Comparison of ENCODE assay signal across 29 cellular contexts in genomic region chr4:22634541-22635181, GRCh38. TPM values are rescaled to one million over a fixed set of nuclear protein-coding genes. Genes with fewer than 3 reads are reported as not detected.
DNase-seq lines count a peak whose midpoint lies in the region; ATAC-seq and TF ChIP-seq lines count a peak whose summit lies in the region.
"Had no signal": no experiment of that assay in that cellular context is flagged by ENCODE, and none has a peak within 500 bp of the region (broad histone marks: within the 10 kb centered on the region; RNA-seq: fewer than 3 reads in every experiment).

No MANE protein-coding gene starts in this region.

- ATAC-seq in stimulated activated naive CD8-positive, alpha-beta T cell treated with anti-CD3 and anti-CD28 coated beads, Interleukin-15, amount 100 ng/mL, for 72 hours = peak; percentile 61
- no peak for ATAC-seq in stimulated activated naive CD8-positive, alpha-beta T cell treated with anti-CD3 and anti-CD28 coated beads, Interleukin-15, Interleukin-2, amounts not matched to agents 100 U/mL and 50 U/mL, for 24 hours
- ATAC-seq in esophagus mucosa (peak; percentile 57), omental fat pad (ENCODE audit: low FRiP score) (peak; percentile 51), SK-N-SH treated with all-trans-retinoic acid at 6 μM for 48 hours (no peak)
- ATAC-seq: activated CD4-positive, CD25-positive, alpha-beta regulatory T cell treated with anti-CD3 and anti-CD28 coated beads, Interleukin-2, amount 50 U/mL, for 24 hours; HCT116 had no signal

- H3K27me3 Mint-ChIP-seq in stimulated activated naive CD8-positive, alpha-beta T cell treated with anti-CD3 and anti-CD28 coated beads, Interleukin-15, amount 100 ng/mL, for 72 hours = no peaks in the 10 kb centered on the region
- H3K27me3 Mint-ChIP-seq: activated naive CD4-positive, alpha-beta T cell treated with anti-CD3 and anti-CD28 coated beads, Interleukin-2, amount 10 ng/mL, durations not matched to agents 7 days and 5 days had no signal

- no peak overlapping the region for H3K4me3 Mint-ChIP-seq in stimulated activated naive CD8-positive, alpha-beta T cell treated with anti-CD3 and anti-CD28 coated beads, Interleukin-15, amount 100 ng/mL, for 72 hours
- H3K4me3 Mint-ChIP-seq: activated naive CD4-positive, alpha-beta T cell treated with anti-CD3 and anti-CD28 coated beads, Interleukin-2, amount 10 ng/mL, durations not matched to agents 7 days and 5 days; CD14-positive monocyte; nephron had no signal

- H3K4me1 Mint-ChIP-seq in stimulated activated naive CD8-positive, alpha-beta T cell treated with anti-CD3 and anti-CD28 coated beads, Interleukin-15, amount 100 ng/mL, for 72 hours = no peaks in the 10 kb centered on the region
- H3K4me1 Mint-ChIP-seq: activated naive CD4-positive, alpha-beta T cell treated with anti-CD3 and anti-CD28 coated beads, Interleukin-2, amount 10 ng/mL, durations not matched to agents 7 days and 5 days; CD14-positive monocyte; nephron had no signal

- DNase-seq in stimulated activated naive CD8-positive, alpha-beta T cell treated with anti-CD3 and anti-CD28 coated beads, Interleukin-15, amount 100 ng/mL, for 72 hours = no peak
- DNase-seq in stimulated activated naive CD8-positive, alpha-beta T cell treated with anti-CD3 and anti-CD28 coated beads, Interleukin-15, Interleukin-2, amounts not matched to agents 100 U/mL and 50 U/mL, for 24 hours = no peak
- DNase-seq in omental fat pad (ENCODE audit: low spot score) (no peak), 8988T (no peak), globus pallidus (ENCODE audit: low spot score) (no peak)
- DNase-seq: activated CD4-positive, alpha-beta T cell treated with anti-CD3 and anti-CD28 coated beads, Interleukin-2, amount 50 U/mL, for 4 hours; activated naive CD4-positive, alpha-beta T cell treated with anti-CD3 and anti-CD28 coated beads, Interleukin-2, amount 10 ng/mL, durations not matched to agents 7 days and 5 days; amygdala; Caco-2; effector CD8-positive, alpha-beta T cell; head of caudate nucleus; islet precursor cell; Karpas-422; NCI-H1930; NCI-H69; Peyer's patch; SHP77 treated with DMSO at 0.1 percent for 48 hours; stimulated activated CD4-positive, alpha-beta T cell treated with anti-CD3 and anti-CD28 coated beads, Interleukin-2, amount 100 ng/mL, for 24 hours; transverse colon had no signal

- TF ChIP-seq CTCF in omental fat pad (IDR thresholded peaks at IDR 0.05) = no peak

- H3K27ac Mint-ChIP-seq in stimulated activated naive CD8-positive, alpha-beta T cell treated with anti-CD3 and anti-CD28 coated beads, Interleukin-15, amount 100 ng/mL, for 72 hours = no peak overlapping the region
- H3K27ac Mint-ChIP-seq: activated naive CD4-positive, alpha-beta T cell treated with anti-CD3 and anti-CD28 coated beads, Interleukin-2, amount 10 ng/mL, durations not matched to agents 7 days and 5 days; CD14-positive monocyte; nephron had no signal

- peaks cover 5 to 10% of the 10 kb centered on the region in 2 donors for H3K9me3 Mint-ChIP-seq in stimulated activated naive CD8-positive, alpha-beta T cell treated with anti-CD3 and anti-CD28 coated beads, Interleukin-15, amount 100 ng/mL, for 72 hours

TF ChIP-seq in SK-N-SH treated with all-trans-retinoic acid at 6 μM for 48 hours, 23 proteins besides CTCF, POLR2A, EP300 and RAD21:
- TF ChIP-seq ARNTL (CRISPR knock-in tag; IDR thresholded peaks at IDR 0.05; ENCODE audit: borderline replicate concordance, low read depth) (no peak), OSR1 (CRISPR knock-in tag; IDR thresholded peaks at IDR 0.05) (no peak), POU6F1 (CRISPR knock-in tag; IDR thresholded peaks at IDR 0.05; ENCODE audit: borderline replicate concordance, low read depth) (no peak), ZNF70 (CRISPR knock-in tag; IDR thresholded peaks at IDR 0.05) (no peak), ZNF8 (CRISPR knock-in tag; IDR thresholded peaks at IDR 0.05) (no peak), RARB (CRISPR knock-in tag; IDR thresholded peaks at IDR 0.05) (no peak), CREB5 (CRISPR knock-in tag; IDR thresholded peaks at IDR 0.05; ENCODE audit: low read depth) (no peak), ZC3H10 (CRISPR knock-in tag; IDR thresholded peaks at IDR 0.05) (no peak), SNAI2 (CRISPR knock-in tag; IDR thresholded peaks at IDR 0.05) (no peak), TOX (CRISPR knock-in tag; IDR thresholded peaks at IDR 0.05; ENCODE audit: borderline replicate concordance) (no peak), ISL1 (CRISPR knock-in tag; IDR thresholded peaks at IDR 0.05) (no peak), ESRRG (CRISPR knock-in tag; IDR thresholded peaks at IDR 0.05) (no peak), CSDC2 (CRISPR knock-in tag; IDR thresholded peaks at IDR 0.05) (no peak), PATZ1 (CRISPR knock-in tag; IDR thresholded peaks at IDR 0.05; ENCODE audit: borderline replicate concordance) (no peak)

RNA-seq across cellular contexts. Expression of gene GBA3, which starts 58.1 kb away (rescaled TPM):
- total RNA-seq in esophagus mucosa (0.12 TPM), omental fat pad (under 1 TPM in 2 of 4 donors, not detected in 2; 0.47 to 0.56 TPM)
- total RNA-seq: G401; right atrium auricular region; smooth muscle cell; T-helper 2 cell treated with Interferon-gamma antibody and Interleukin-4, amounts not matched to agents 100 ng/mL and 5 ng/mL, for 36 hours had no signal

Comparison
In these comparisons a context has a peak if more than half of its experiments do, and no peak if none do; other contexts are left out.
1. ATAC-seq: peak in stimulated activated naive CD8-positive, alpha-beta T cell treated with anti-CD3 and anti-CD28 coated beads, Interleukin-15, amount 100 ng/mL, for 72 hours (single experiment), esophagus mucosa (single experiment) and omental fat pad (single experiment); none in stimulated activated naive CD8-positive, alpha-beta T cell treated with anti-CD3 and anti-CD28 coated beads, Interleukin-15, Interleukin-2, amounts not matched to agents 100 U/mL and 50 U/mL, for 24 hours (single experiment) and SK-N-SH treated with all-trans-retinoic acid at 6 μM for 48 hours (single experiment).